In the genomic region with DNA sequence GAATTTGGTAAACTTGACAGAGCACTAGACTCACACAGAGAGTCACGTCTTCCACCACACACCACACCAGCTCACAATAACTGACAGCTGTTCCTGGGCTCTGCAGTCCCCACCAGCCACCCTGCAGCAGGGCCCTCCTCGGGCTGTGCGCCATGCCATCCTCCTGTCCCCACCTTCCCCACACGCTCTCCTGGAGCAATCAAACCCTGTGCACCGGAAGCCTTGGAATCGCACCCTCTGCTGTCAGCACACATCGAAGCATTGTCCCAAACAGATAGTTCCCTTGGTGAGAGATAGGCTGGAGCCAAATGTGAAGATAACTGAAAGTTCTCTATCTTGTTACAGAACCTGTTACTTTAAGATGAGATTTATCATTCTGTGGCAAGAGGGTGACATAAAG, we compare ENCODE assay signal across 1 cellular context.
TF ChIP-seq lines count a peak whose summit lies in the region.

No MANE protein-coding gene starts in this region.

TF ChIP-seq in GM23338, 12 proteins besides CTCF, POLR2A, EP300 and RAD21 (continued from another document):
- TF ChIP-seq, protein P1, sequence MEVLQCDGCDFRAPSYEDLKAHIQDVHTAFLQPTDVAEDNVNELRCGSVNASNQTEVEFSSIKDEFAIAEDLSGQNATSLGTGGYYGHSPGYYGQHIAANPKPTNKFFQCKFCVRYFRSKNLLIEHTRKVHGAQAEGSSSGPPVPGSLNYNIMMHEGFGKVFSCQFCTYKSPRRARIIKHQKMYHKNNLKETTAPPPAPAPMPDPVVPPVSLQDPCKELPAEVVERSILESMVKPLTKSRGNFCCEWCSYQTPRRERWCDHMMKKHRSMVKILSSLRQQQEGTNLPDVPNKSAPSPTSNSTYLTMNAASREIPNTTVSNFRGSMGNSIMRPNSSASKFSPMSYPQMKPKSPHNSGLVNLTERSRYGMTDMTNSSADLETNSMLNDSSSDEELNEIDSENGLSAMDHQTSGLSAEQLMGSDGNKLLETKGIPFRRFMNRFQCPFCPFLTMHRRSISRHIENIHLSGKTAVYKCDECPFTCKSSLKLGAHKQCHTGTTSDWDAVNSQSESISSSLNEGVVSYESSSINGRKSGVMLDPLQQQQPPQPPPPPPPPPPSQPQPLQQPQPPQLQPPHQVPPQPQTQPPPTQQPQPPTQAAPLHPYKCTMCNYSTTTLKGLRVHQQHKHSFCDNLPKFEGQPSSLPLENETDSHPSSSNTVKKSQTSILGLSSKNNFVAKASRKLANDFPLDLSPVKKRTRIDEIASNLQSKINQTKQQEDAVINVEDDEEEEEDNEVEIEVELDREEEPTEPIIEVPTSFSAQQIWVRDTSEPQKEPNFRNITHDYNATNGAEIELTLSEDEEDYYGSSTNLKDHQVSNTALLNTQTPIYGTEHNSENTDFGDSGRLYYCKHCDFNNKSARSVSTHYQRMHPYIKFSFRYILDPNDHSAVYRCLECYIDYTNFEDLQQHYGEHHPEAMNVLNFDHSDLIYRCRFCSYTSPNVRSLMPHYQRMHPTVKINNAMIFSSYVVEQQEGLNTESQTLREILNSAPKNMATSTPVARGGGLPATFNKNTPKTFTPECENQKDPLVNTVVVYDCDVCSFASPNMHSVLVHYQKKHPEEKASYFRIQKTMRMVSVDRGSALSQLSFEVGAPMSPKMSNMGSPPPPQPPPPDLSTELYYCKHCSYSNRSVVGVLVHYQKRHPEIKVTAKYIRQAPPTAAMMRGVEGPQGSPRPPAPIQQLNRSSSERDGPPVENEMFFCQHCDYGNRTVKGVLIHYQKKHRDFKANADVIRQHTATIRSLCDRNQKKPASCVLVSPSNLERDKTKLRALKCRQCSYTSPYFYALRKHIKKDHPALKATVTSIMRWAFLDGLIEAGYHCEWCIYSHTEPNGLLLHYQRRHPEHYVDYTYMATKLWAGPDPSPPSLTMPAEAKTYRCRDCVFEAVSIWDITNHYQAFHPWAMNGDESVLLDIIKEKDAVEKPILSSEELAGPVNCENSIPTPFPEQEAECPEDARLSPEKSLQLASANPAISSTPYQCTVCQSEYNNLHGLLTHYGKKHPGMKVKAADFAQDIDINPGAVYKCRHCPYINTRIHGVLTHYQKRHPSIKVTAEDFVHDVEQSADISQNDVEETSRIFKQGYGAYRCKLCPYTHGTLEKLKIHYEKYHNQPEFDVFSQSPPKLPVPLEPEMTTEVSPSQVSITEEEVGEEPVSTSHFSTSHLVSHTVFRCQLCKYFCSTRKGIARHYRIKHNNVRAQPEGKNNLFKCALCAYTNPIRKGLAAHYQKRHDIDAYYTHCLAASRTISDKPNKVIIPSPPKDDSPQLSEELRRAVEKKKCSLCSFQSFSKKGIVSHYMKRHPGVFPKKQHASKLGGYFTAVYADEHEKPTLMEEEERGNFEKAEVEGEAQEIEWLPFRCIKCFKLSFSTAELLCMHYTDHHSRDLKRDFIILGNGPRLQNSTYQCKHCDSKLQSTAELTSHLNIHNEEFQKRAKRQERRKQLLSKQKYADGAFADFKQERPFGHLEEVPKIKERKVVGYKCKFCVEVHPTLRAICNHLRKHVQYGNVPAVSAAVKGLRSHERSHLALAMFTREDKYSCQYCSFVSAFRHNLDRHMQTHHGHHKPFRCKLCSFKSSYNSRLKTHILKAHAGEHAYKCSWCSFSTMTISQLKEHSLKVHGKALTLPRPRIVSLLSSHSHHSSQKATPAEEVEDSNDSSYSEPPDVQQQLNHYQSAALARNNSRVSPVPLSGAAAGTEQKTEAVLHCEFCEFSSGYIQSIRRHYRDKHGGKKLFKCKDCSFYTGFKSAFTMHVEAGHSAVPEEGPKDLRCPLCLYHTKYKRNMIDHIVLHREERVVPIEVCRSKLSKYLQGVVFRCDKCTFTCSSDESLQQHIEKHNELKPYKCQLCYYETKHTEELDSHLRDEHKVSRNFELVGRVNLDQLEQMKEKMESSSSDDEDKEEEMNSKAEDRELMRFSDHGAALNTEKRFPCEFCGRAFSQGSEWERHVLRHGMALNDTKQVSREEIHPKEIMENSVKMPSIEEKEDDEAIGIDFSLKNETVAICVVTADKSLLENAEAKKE (CRISPR knock-in tag; IDR thresholded peaks at IDR 0.05), result no peak
- TF ChIP-seq ZNF331 (CRISPR knock-in tag; IDR thresholded peaks at IDR 0.05; ENCODE audit: low read depth) (no peak), JUNB (IDR thresholded peaks at IDR 0.05; ENCODE audit: unreplicated experiment) (no peak), STAT1 (IDR thresholded peaks at IDR 0.05; ENCODE audit: unreplicated experiment) (no peak), CREB1 (CRISPR knock-in tag; IDR thresholded peaks at IDR 0.05; ENCODE audit: low read depth) (no peak), NANOG (IDR thresholded peaks at IDR 0.05; ENCODE audit: borderline replicate concordance) (no peak), ZNF114 (CRISPR knock-in tag; IDR thresholded peaks at IDR 0.05) (no peak), EZH2 (IDR thresholded peaks at IDR 0.05; ENCODE audit: low read depth, unreplicated experiment) (no peak)
- TF ChIP-seq, protein P2, sequence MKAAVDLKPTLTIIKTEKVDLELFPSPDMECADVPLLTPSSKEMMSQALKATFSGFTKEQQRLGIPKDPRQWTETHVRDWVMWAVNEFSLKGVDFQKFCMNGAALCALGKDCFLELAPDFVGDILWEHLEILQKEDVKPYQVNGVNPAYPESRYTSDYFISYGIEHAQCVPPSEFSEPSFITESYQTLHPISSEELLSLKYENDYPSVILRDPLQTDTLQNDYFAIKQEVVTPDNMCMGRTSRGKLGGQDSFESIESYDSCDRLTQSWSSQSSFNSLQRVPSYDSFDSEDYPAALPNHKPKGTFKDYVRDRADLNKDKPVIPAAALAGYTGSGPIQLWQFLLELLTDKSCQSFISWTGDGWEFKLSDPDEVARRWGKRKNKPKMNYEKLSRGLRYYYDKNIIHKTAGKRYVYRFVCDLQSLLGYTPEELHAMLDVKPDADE (IDR thresholded peaks at IDR 0.05), result no peak
